ENCODE assay signal across 21 cellular contexts in genomic region chr6:114142256-114142655, GRCh38.
DNase-seq lines count a peak whose midpoint lies in the region; ATAC-seq and TF ChIP-seq lines count a peak whose summit lies in the region.
"Had no signal": no experiment of that assay in that cellular context is flagged by ENCODE, and none has a peak within 500 bp of the region (broad histone marks: within the 10 kb centered on the region; RNA-seq: fewer than 3 reads in every experiment).

No MANE protein-coding gene starts in this region.

- no peak for ATAC-seq in GM21515 (IDR thresholded peaks at IDR 0.05; ENCODE audit: unreplicated experiment)
- ATAC-seq: SK-N-SH treated with all-trans-retinoic acid at 6 μM for 48 hours had no signal

- peaks cover 11% of the 10 kb centered on the region for H3K36me3 Mint-ChIP-seq in type B pancreatic cell
- H3K36me3 Mint-ChIP-seq: CD14-positive monocyte had no signal

- H3K9me3 Mint-ChIP-seq in type B pancreatic cell, result peaks cover 10% of the 10 kb centered on the region

- H3K27ac ChIP-seq in caudate nucleus (ENCODE audit: low read depth, low read length), result peak overlapping the region; percentile 52

- no peak overlapping the region for H3K4me3 Mint-ChIP-seq in type B pancreatic cell
- H3K4me3 Mint-ChIP-seq: CD14-positive monocyte had no signal

- H3K4me1 Mint-ChIP-seq in type B pancreatic cell (ENCODE audit: unreplicated experiment), result peaks cover 17% of the 10 kb centered on the region
- H3K4me1 Mint-ChIP-seq: CD14-positive monocyte had no signal

- DNase-seq in ELR (ENCODE audit: low read depth), result peak; percentile 6
- DNase-seq in M059J (ENCODE audit: low read depth), result peak; percentile 22
- DNase-seq in caudate nucleus (lab: John Stamatoyannopoulos, UW), result peak in 44 of 61 donors; percentile 15 to 92 (median 56)
- no peak for DNase-seq in type B pancreatic cell (ENCODE audit: extremely low spot score, unreplicated experiment)
- DNase-seq in NCI-H226, result no peak
- no peak for DNase-seq in activated effector memory CD4-positive, alpha-beta T cell treated with anti-CD3 and anti-CD28 coated beads, Interleukin-2, amount 50 U/mL, for 16 hours
- DNase-seq: DMS 273 treated with DMSO at 0.1 percent for 48 hours, GF-D8, GOT3, IMR-90, Kasumi-1, NCI-H1105, NCI-H187, NCI-H2107, NCI-H510A treated with DMSO at 0.1 percent for 48 hours, NCI-H774, SHP77 treated with DMSO at 0.1 percent for 48 hours, T-helper 1 cell had no signal

- peak overlapping the region; percentile 27 for H3K27ac Mint-ChIP-seq in type B pancreatic cell
- H3K27ac Mint-ChIP-seq: CD14-positive monocyte had no signal

- H3K27me3 Mint-ChIP-seq in type B pancreatic cell, result no peaks in the 10 kb centered on the region

- TF ChIP-seq CTCF in type B pancreatic cell (conservative IDR thresholded peaks at IDR 0.05), result no peak

Comparison
In these comparisons a context has a peak if more than half of its experiments do, and no peak if none do; other contexts are left out.
1. DNase-seq: peak in ELR (single experiment), M059J (single experiment) and caudate nucleus (44 of 61); none in type B pancreatic cell (single experiment), NCI-H226 (single experiment) and activated effector memory CD4-positive, alpha-beta T cell treated with anti-CD3 and anti-CD28 coated beads, Interleukin-2, amount 50 U/mL, for 16 hours (single experiment).